In genomic region chr18:3661121-3661520, GRCh38 we compare ENCODE assay signal across 17 cellular contexts.
A peak's percentile ranks its signal among the peaks of the same experiment; 100 is the strongest.
DNase-seq lines count a peak whose midpoint lies in the region; ATAC-seq and TF ChIP-seq lines count a peak whose summit lies in the region.
"Had no signal": no experiment of that assay in that cellular context is flagged by ENCODE, and none has a peak within 500 bp of the region (broad histone marks: within the 10 kb centered on the region; RNA-seq: fewer than 3 reads in every experiment).

No MANE protein-coding gene starts in this region.

- TF ChIP-seq EP300 in sigmoid colon (IDR thresholded peaks at IDR 0.05): no peak

- no peak overlapping the region for H2BK5ac ChIP-seq in mesendoderm (ENCODE audit: low read length)

- no peaks in the 10 kb centered on the region for H3K79me1 ChIP-seq in mesendoderm (ENCODE audit: low read length)

- H3K36me3 Mint-ChIP-seq in GM23338 (ENCODE audit: low read depth): peaks cover 31% of the 10 kb centered on the region
- H3K36me3 Mint-ChIP-seq in activated T-helper 1 cell treated with anti-CD3 and anti-CD28 coated beads, Interleukin-12 subunit alpha, Interleukin-12 subunit beta, Interleukin-2, Interleukin-4 antibody, amounts not matched to agents 30 ng/mL and 10 ng/mL and 1 ng/mL, durations not matched to agents 14 hours and 24 hours and 36 hours (ENCODE audit: low read depth): peaks cover 2% of the 10 kb centered on the region

- H4K8ac ChIP-seq in mesendoderm (ENCODE audit: low read depth, low read length): no peak overlapping the region

- H3K9me2 ChIP-seq in GM23338 (ENCODE audit: insufficient read depth): no peaks in the 10 kb centered on the region

- peaks cover 3% of the 10 kb centered on the region; the same call in 1 of the 2 replicates for H3F3A ChIP-seq in GM23338 (replicated peaks; ENCODE audit: low read depth)

- H3K9ac ChIP-seq in mesendoderm (ENCODE audit: low read length): no peak overlapping the region
- H3K9ac ChIP-seq: KMS-11 had no signal

- intact Hi-C loops in activated T-helper 1 cell treated with anti-CD3 and anti-CD28 coated beads, Interleukin-12 subunit alpha, Interleukin-12 subunit beta, Interleukin-2, Interleukin-4 antibody, amounts not matched to agents 30 ng/mL and 10 ng/mL and 1 ng/mL, durations not matched to agents 14 hours and 24 hours and 36 hours (cut with micrococcal nuclease): no loop called here
- intact Hi-C loops in sigmoid colon (cut with DNase I): loop anchor here (5.0 kb wide), 1 partner anchor 54 kb away; no protein-coding TSS in a partner anchor

- no peak overlapping the region for H2AK5ac ChIP-seq in mesendoderm (ENCODE audit: low read length)

- no peak overlapping the region for H4K5ac ChIP-seq in mesendoderm (ENCODE audit: low read length)

- TF ChIP-seq POLR2A in sigmoid colon (IDR thresholded peaks at IDR 0.05): no peak

- no peaks in the 10 kb centered on the region for H3K27me3 ChIP-seq in ACC112 (ENCODE audit: insufficient read depth, low read length)
- no peaks in the 10 kb centered on the region for H3K27me3 ChIP-seq in GM23338 (ENCODE audit: insufficient read depth)
- no peaks in the 10 kb centered on the region for H3K27me3 ChIP-seq in mesendoderm (ENCODE audit: insufficient read depth, low read length, poor library complexity)
- H3K27me3 ChIP-seq in sigmoid colon: no peaks in the 10 kb centered on the region
- H3K27me3 ChIP-seq: cardiac muscle cell had no signal

- H3K4me3 ChIP-seq in ACC112 (ENCODE audit: low read depth, low read length): no peak overlapping the region
- no peak overlapping the region for H3K4me3 ChIP-seq in GM23338
- no peak overlapping the region for H3K4me3 ChIP-seq in mesendoderm (ENCODE audit: low read length)
- no peak overlapping the region for H3K4me3 ChIP-seq in sigmoid colon
- H3K4me3 ChIP-seq: cardiac muscle cell had no signal

- H3K9me3 Mint-ChIP-seq in GM23338: peaks cover 16% of the 10 kb centered on the region; the same call in 2 of the 3 replicates
- peaks cover 4% of the 10 kb centered on the region for H3K9me3 Mint-ChIP-seq in activated T-helper 1 cell treated with anti-CD3 and anti-CD28 coated beads, Interleukin-12 subunit alpha, Interleukin-12 subunit beta, Interleukin-2, Interleukin-4 antibody, amounts not matched to agents 30 ng/mL and 10 ng/mL and 1 ng/mL, durations not matched to agents 14 hours and 24 hours and 36 hours
- H3K9me3 Mint-ChIP-seq: activated CD4-positive, alpha-beta memory T cell treated with anti-CD3 and anti-CD28 coated beads, Interleukin-2, amount 10 ng/mL, durations not matched to agents 7 days and 5 days; stimulated activated naive CD8-positive, alpha-beta T cell treated with anti-CD3 and anti-CD28 coated beads, Interleukin-15, Interleukin-2, amounts not matched to agents 100 ng/mL and 50 ng/mL, for 24 hours had no signal

- no peak for DNase-seq in GM23338 (ENCODE audit: low spot score)
- DNase-seq in activated T-helper 1 cell treated with anti-CD3 and anti-CD28 coated beads, Interleukin-12 subunit alpha, Interleukin-12 subunit beta, Interleukin-2, Interleukin-4 antibody, amounts not matched to agents 30 ng/mL and 10 ng/mL and 1 ng/mL, durations not matched to agents 14 hours and 24 hours and 36 hours (ENCODE audit: low spot score): no peak
- no peak for DNase-seq in mesendoderm
- no peak for DNase-seq in activated naive CD4-positive, alpha-beta T cell (lab: John Stamatoyannopoulos, UW)
- DNase-seq in sigmoid colon: no peak
- DNase-seq: activated CD4-positive, alpha-beta memory T cell treated with anti-CD3 and anti-CD28 coated beads, Interleukin-2, amount 10 ng/mL, durations not matched to agents 7 days and 5 days; hippocampal formation; NCI-H2029 treated with DMSO at 0.1 percent for 48 hours; stimulated activated CD4-positive, alpha-beta T cell treated with anti-CD3 and anti-CD28 coated beads, Interleukin-4, amount 100 ng/mL, for 1 hour had no signal

- no peaks in the 10 kb centered on the region for H3K9me3 ChIP-seq in sigmoid colon

- peaks cover 25% of the 10 kb centered on the region for H3K4me1 Mint-ChIP-seq in GM23338
- peaks cover 49% of the 10 kb centered on the region for H3K4me1 Mint-ChIP-seq in activated T-helper 1 cell treated with anti-CD3 and anti-CD28 coated beads, Interleukin-12 subunit alpha, Interleukin-12 subunit beta, Interleukin-2, Interleukin-4 antibody, amounts not matched to agents 30 ng/mL and 10 ng/mL and 1 ng/mL, durations not matched to agents 14 hours and 24 hours and 36 hours (ENCODE audit: low read depth)

- ATAC-seq in GM23338 (no peak), HG03460 (IDR thresholded peaks at IDR 0.05; ENCODE audit: unreplicated experiment) (no peak), HG03520 (IDR thresholded peaks at IDR 0.05; ENCODE audit: unreplicated experiment) (no peak)
- ATAC-seq: SK-N-SH treated with all-trans-retinoic acid at 6 μM for 48 hours had no signal

- TF ChIP-seq CTCF in GM23338 (conservative IDR thresholded peaks at IDR 0.05; ENCODE audit: low read depth in 2 of 2): no peak
- TF ChIP-seq CTCF in sigmoid colon (IDR thresholded peaks at IDR 0.05): no peak

- no peak overlapping the region for H3K56ac ChIP-seq in mesendoderm (ENCODE audit: low read length)

- peaks cover 3% of the 10 kb centered on the region for H3K27me3 Mint-ChIP-seq in GM23338 (ENCODE audit: insufficient read depth, low read depth, poor library complexity)
- H3K27me3 Mint-ChIP-seq in activated T-helper 1 cell treated with anti-CD3 and anti-CD28 coated beads, Interleukin-12 subunit alpha, Interleukin-12 subunit beta, Interleukin-2, Interleukin-4 antibody, amounts not matched to agents 30 ng/mL and 10 ng/mL and 1 ng/mL, durations not matched to agents 14 hours and 24 hours and 36 hours (ENCODE audit: insufficient read depth): no peaks in the 10 kb centered on the region
- H3K27me3 Mint-ChIP-seq: activated CD4-positive, alpha-beta memory T cell treated with anti-CD3 and anti-CD28 coated beads, Interleukin-2, amount 10 ng/mL, durations not matched to agents 7 days and 5 days; stimulated activated naive CD8-positive, alpha-beta T cell treated with anti-CD3 and anti-CD28 coated beads, Interleukin-15, Interleukin-2, amounts not matched to agents 100 ng/mL and 50 ng/mL, for 24 hours had no signal

- H3K79me2 ChIP-seq in ACC112 (ENCODE audit: control insufficient read depth, insufficient read depth, low read length, unreplicated experiment) (no peaks in the 10 kb centered on the region), GM23338 (replicated peaks; ENCODE audit: insufficient read depth) (no peaks in the 10 kb centered on the region), mesendoderm (ENCODE audit: control insufficient read depth, insufficient read depth, low read length) (no peaks in the 10 kb centered on the region)

- H2BK120ac ChIP-seq in mesendoderm (ENCODE audit: low read depth, low read length): no peak overlapping the region

- H3K4ac ChIP-seq in mesendoderm (ENCODE audit: low read depth, low read length): peak overlapping the region; percentile 67

- H3K4me3 Mint-ChIP-seq in GM23338: no peak overlapping the region
- H3K4me3 Mint-ChIP-seq in activated T-helper 1 cell treated with anti-CD3 and anti-CD28 coated beads, Interleukin-12 subunit alpha, Interleukin-12 subunit beta, Interleukin-2, Interleukin-4 antibody, amounts not matched to agents 30 ng/mL and 10 ng/mL and 1 ng/mL, durations not matched to agents 14 hours and 24 hours and 36 hours: no peak overlapping the region
- H3K4me3 Mint-ChIP-seq: activated CD4-positive, alpha-beta memory T cell treated with anti-CD3 and anti-CD28 coated beads, Interleukin-2, amount 10 ng/mL, durations not matched to agents 7 days and 5 days; stimulated activated naive CD8-positive, alpha-beta T cell treated with anti-CD3 and anti-CD28 coated beads, Interleukin-15, Interleukin-2, amounts not matched to agents 100 ng/mL and 50 ng/mL, for 24 hours had no signal

- H3K36me3 ChIP-seq in ACC112 (ENCODE audit: insufficient read depth, low read length) (no peaks in the 10 kb centered on the region), GM23338 (ENCODE audit: insufficient read depth) (no peaks in the 10 kb centered on the region), mesendoderm (ENCODE audit: control insufficient read depth, insufficient read depth, low read length) (no peaks in the 10 kb centered on the region), sigmoid colon (no peaks in the 10 kb centered on the region)
- H3K36me3 ChIP-seq: cardiac muscle cell had no signal

- no peak overlapping the region for H3K18ac ChIP-seq in mesendoderm (ENCODE audit: low read length)

- H2BK15ac ChIP-seq in mesendoderm (replicated peaks; ENCODE audit: low read depth): peak overlapping the region; percentile 38

- no peak overlapping the region for H3K23ac ChIP-seq in mesendoderm (ENCODE audit: low read length)

- H2AFZ ChIP-seq in ACC112 (ENCODE audit: low read length, unreplicated experiment) (peak overlapping the region; percentile 4), GM23338 (no peak overlapping the region)

- H4K20me1 ChIP-seq in GM23338 (replicated peaks; ENCODE audit: insufficient read depth): no peaks in the 10 kb centered on the region

- no peak overlapping the region for H3K4me2 ChIP-seq in GM23338
- no peak overlapping the region for H3K4me2 ChIP-seq in mesendoderm (ENCODE audit: low read length)
- H3K4me2 ChIP-seq: KMS-11 had no signal

- H3K27ac ChIP-seq in ACC112 (ENCODE audit: low read depth, low read length): no peak overlapping the region
- no peak overlapping the region for H3K27ac ChIP-seq in GM23338 (ENCODE audit: low read depth)
- no peak overlapping the region for H3K27ac ChIP-seq in mesendoderm (ENCODE audit: low read depth, low read length)
- peak overlapping the region in 1 of 4 donors; percentile 29 for H3K27ac ChIP-seq in sigmoid colon
- H3K27ac ChIP-seq: cardiac muscle cell, epithelial cell of prostate, KMS-11 had no signal

- H3K4me1 ChIP-seq in ACC112 (ENCODE audit: control insufficient read depth, insufficient read depth, low read length, unreplicated experiment): peaks cover 7% of the 10 kb centered on the region
- H3K4me1 ChIP-seq in GM23338 (ENCODE audit: insufficient read depth): peaks cover 14% of the 10 kb centered on the region
- H3K4me1 ChIP-seq in mesendoderm (ENCODE audit: control insufficient read depth, low read depth, low read length): peaks cover 5% of the 10 kb centered on the region
- H3K4me1 ChIP-seq in sigmoid colon: peaks cover 0 to 10% (median 6%) of the 10 kb centered on the region in 4 donors

- peak overlapping the region; percentile 61; the same call in 1 of the 2 replicates for H3K27ac Mint-ChIP-seq in GM23338
- peak overlapping the region; percentile 75 for H3K27ac Mint-ChIP-seq in activated T-helper 1 cell treated with anti-CD3 and anti-CD28 coated beads, Interleukin-12 subunit alpha, Interleukin-12 subunit beta, Interleukin-2, Interleukin-4 antibody, amounts not matched to agents 30 ng/mL and 10 ng/mL and 1 ng/mL, durations not matched to agents 14 hours and 24 hours and 36 hours
- H3K27ac Mint-ChIP-seq: activated CD4-positive, alpha-beta memory T cell treated with anti-CD3 and anti-CD28 coated beads, Interleukin-2, amount 10 ng/mL, durations not matched to agents 7 days and 5 days; stimulated activated naive CD8-positive, alpha-beta T cell treated with anti-CD3 and anti-CD28 coated beads, Interleukin-15, Interleukin-2, amounts not matched to agents 100 ng/mL and 50 ng/mL, for 24 hours had no signal

- no CpG with 5 or more reads among the region's 3 CpGs for WGBS in mesendoderm (ENCODE audit: extremely low coverage, insufficient coverage, low lambda C conversion rate)
- WGBS in sigmoid colon, 2 donors: 66 to 79% methylated on average over 3 of the region's 3 CpGs

TF ChIP-seq in GM23338, 12 proteins besides CTCF, POLR2A, EP300 and RAD21 (continues in another document):
- no peak for TF ChIP-seq ZNF331 (CRISPR knock-in tag; IDR thresholded peaks at IDR 0.05; ENCODE audit: low read depth)
